In genomic region chr20:64051033-64051452, GRCh38 we compare ENCODE assay signal across 24 cellular contexts. TPM values are rescaled to one million over a fixed set of nuclear protein-coding genes. Genes with fewer than 3 reads are reported as not detected.
DNase-seq lines count a peak whose midpoint lies in the region; ATAC-seq, FAIRE-seq and TF ChIP-seq lines count a peak whose summit lies in the region.
"Had no signal": no experiment of that assay in that cellular context is flagged by ENCODE, and none has a peak within 500 bp of the region (broad histone marks: within the 10 kb centered on the region; RNA-seq: fewer than 3 reads in every experiment).

No MANE protein-coding gene starts in this region.

- intact Hi-C loops in IMR-90 (cut with micrococcal nuclease): no loop called here
- intact Hi-C loops in lower lobe of right lung (cut with DNase I): no loop called here
- intact Hi-C loops in stomach (cut with DNase I; ENCODE audit: low total_unique reads): no loop called here

- H3K27me3 ChIP-seq in IMR-90 (ENCODE audit: control insufficient read depth, insufficient read depth, low read length) (peaks cover 57% of the 10 kb centered on the region), duodenal mucosa (ENCODE audit: control insufficient read depth in 1 of 2, insufficient read depth in 2 of 2, low read length in 2 of 2) (peaks cover 67 to 71% of the 10 kb centered on the region in 2 donors), lower lobe of right lung (ENCODE audit: low read depth) (peaks cover 71% of the 10 kb centered on the region), stomach (peaks cover 27 to 100% (median 74%) of the 10 kb centered on the region in 3 donors)

- H3K4me1 Mint-ChIP-seq in activated CD8-positive, alpha-beta T cell treated with anti-CD3 and anti-CD28 coated beads, Interleukin-2, amount 10 ng/mL, durations not matched to agents 7 days and 5 days (ENCODE audit: low read depth): peaks cover 33% of the 10 kb centered on the region

- no peak for TF ChIP-seq CTCF in IMR-90 (conservative IDR thresholded peaks at IDR 0.05; ENCODE audit: low read depth, low read length)
- TF ChIP-seq CTCF in lower lobe of right lung (IDR thresholded peaks at IDR 0.05): no peak
- no peak for TF ChIP-seq CTCF in stomach (IDR thresholded peaks at IDR 0.05)
- TF ChIP-seq CTCF in D721Med (IDR thresholded peaks at IDR 0.05; ENCODE audit: insufficient read depth, missing control alignments): no peak

- TF ChIP-seq POLR2A in IMR-90 (IDR thresholded peaks at IDR 0.05; ENCODE audit: low read depth, low read length) (no peak), stomach (IDR thresholded peaks at IDR 0.05) (no peak)

- TF ChIP-seq RAD21 in IMR-90 (IDR thresholded peaks at IDR 0.05; ENCODE audit: low read length): no peak

- FAIRE-seq in D721Med (lab: Jason Lieb, UNC): no peak
- FAIRE-seq in urothelium cell line (lab: Jason Lieb, UNC): no peak
- FAIRE-seq: G401.6, RCC 7860 had no signal

- H3K23ac ChIP-seq in IMR-90 (ENCODE audit: low read depth, low read length): no peak overlapping the region

- H3K27ac ChIP-seq in IMR-90 (ENCODE audit: insufficient read depth, low read length): no peak overlapping the region
- peak overlapping the region; percentile 44 for H3K27ac ChIP-seq in duodenal mucosa (ENCODE audit: low read depth, low read length)
- peak overlapping the region; percentile 84 for H3K27ac ChIP-seq in lower lobe of right lung
- H3K27ac ChIP-seq in stomach: peak overlapping the region; percentile 25 to 79 (median 66)
- H3K27ac ChIP-seq: neutrophil, VCaP had no signal

- H3K27me3 Mint-ChIP-seq in activated CD8-positive, alpha-beta T cell treated with anti-CD3 and anti-CD28 coated beads, Interleukin-2, amount 10 ng/mL, durations not matched to agents 7 days and 5 days (ENCODE audit: low read depth): peaks cover 40% of the 10 kb centered on the region

- no peak overlapping the region for H3K56ac ChIP-seq in IMR-90 (ENCODE audit: extremely low read depth, insufficient read depth, low read length)

- H3K4me2 ChIP-seq in IMR-90 (ENCODE audit: low read depth, low read length): no peak overlapping the region

- H4K20me1 ChIP-seq in IMR-90 (ENCODE audit: insufficient read depth, low read length): no peaks in the 10 kb centered on the region

- no peaks in the 10 kb centered on the region for H3K36me3 ChIP-seq in IMR-90 (ENCODE audit: control insufficient read depth, insufficient read depth, low read length)
- H3K36me3 ChIP-seq in duodenal mucosa (ENCODE audit: control insufficient read depth in 1 of 2, insufficient read depth in 2 of 2, low read length in 2 of 2): no peaks in the 10 kb centered on the region
- H3K36me3 ChIP-seq in lower lobe of right lung: no peaks in the 10 kb centered on the region
- H3K36me3 ChIP-seq in stomach: no peaks in the 10 kb centered on the region
- H3K36me3 ChIP-seq: neutrophil had no signal

- H3K9me3 Mint-ChIP-seq in activated CD8-positive, alpha-beta T cell treated with anti-CD3 and anti-CD28 coated beads, Interleukin-2, amount 10 ng/mL, durations not matched to agents 7 days and 5 days (ENCODE audit: insufficient read depth): no peaks in the 10 kb centered on the region
- H3K9me3 Mint-ChIP-seq: activated CD4-positive, alpha-beta T cell treated with anti-CD3 and anti-CD28 coated beads, Interleukin-2, amount 10 ng/mL, durations not matched to agents 7 days and 5 days; CD4-positive, alpha-beta T cell; IgD-negative memory B cell had no signal

- no peak overlapping the region for H4K8ac ChIP-seq in IMR-90 (ENCODE audit: low read depth in 2 of 2, low read length in 2 of 2)

- no peak overlapping the region for H3K27ac Mint-ChIP-seq in activated CD8-positive, alpha-beta T cell treated with anti-CD3 and anti-CD28 coated beads, Interleukin-2, amount 10 ng/mL, durations not matched to agents 7 days and 5 days
- H3K27ac Mint-ChIP-seq: activated CD4-positive, alpha-beta T cell treated with anti-CD3 and anti-CD28 coated beads, Interleukin-2, amount 10 ng/mL, durations not matched to agents 7 days and 5 days; CD4-positive, alpha-beta T cell had no signal

- H3K9ac ChIP-seq in IMR-90 (ENCODE audit: low read depth, low read length) (no peak overlapping the region), duodenal mucosa (ENCODE audit: low read depth in 1 of 2, low read length in 2 of 2) (no peak overlapping the region)

- H3K14ac ChIP-seq in IMR-90 (replicated peaks; ENCODE audit: low read depth, low read length): no peak overlapping the region

- H2BK20ac ChIP-seq in IMR-90 (ENCODE audit: low read depth, low read length): no peak overlapping the region

- no peak for TF ChIP-seq EP300 in stomach (IDR thresholded peaks at IDR 0.05)

- no peak overlapping the region for H2AK5ac ChIP-seq in IMR-90 (ENCODE audit: low read depth, low read length)

- no peak overlapping the region for H2BK120ac ChIP-seq in IMR-90 (ENCODE audit: low read depth, low read length)

- no peak overlapping the region for H3K4me3 ChIP-seq in IMR-90 (ENCODE audit: insufficient read depth, low read depth, low read length)
- H3K4me3 ChIP-seq in duodenal mucosa (ENCODE audit: low read depth in 1 of 2, low read length in 2 of 2): no peak overlapping the region
- peak overlapping the region; percentile 48 for H3K4me3 ChIP-seq in lower lobe of right lung
- no peak overlapping the region for H3K4me3 ChIP-seq in stomach
- H3K4me3 ChIP-seq: body of pancreas had no signal

- no peak overlapping the region for H4K91ac ChIP-seq in IMR-90 (ENCODE audit: insufficient read depth, low read depth, low read length)

- H3K4me1 ChIP-seq in IMR-90 (ENCODE audit: control insufficient read depth, insufficient read depth, low read length) (no peaks in the 10 kb centered on the region; the same call in 1 of the 2 replicates), duodenal mucosa (ENCODE audit: control insufficient read depth in 1 of 2, insufficient read depth in 2 of 2, low read length in 2 of 2) (no peaks in the 10 kb centered on the region), lower lobe of right lung (peaks cover 31% of the 10 kb centered on the region), stomach (peaks cover 17 to 31% (median 19%) of the 10 kb centered on the region in 4 donors)

- H2AK9ac ChIP-seq in IMR-90 (replicated peaks; ENCODE audit: low read depth, low read length, poor library complexity): peak overlapping the region; percentile 42

- no peak for ATAC-seq in IMR-90 (ENCODE audit: low read depth)
- no peak for ATAC-seq in lower lobe of right lung
- ATAC-seq in activated CD8-positive, alpha-beta T cell treated with anti-CD3 and anti-CD28 coated beads, Interleukin-2, amount 10 ng/mL, durations not matched to agents 7 days and 5 days: no peak

- DNase-seq in IMR-90 (no peak), lower lobe of right lung (no peak), stomach (no peak), NCI-H2171 (lab: John Stamatoyannopoulos, UW) (no peak), D721Med (ENCODE audit: insufficient read length, low spot score) (no peak), urothelium cell line (ENCODE audit: low spot score) (no peak)
- no peak for DNase-seq in activated CD8-positive, alpha-beta T cell treated with anti-CD3 and anti-CD28 coated beads, Interleukin-2, amount 10 ng/mL, durations not matched to agents 7 days and 5 days
- DNase-seq: activated CD4-positive, alpha-beta T cell treated with anti-CD3 and anti-CD28 coated beads, Interleukin-2, amount 10 ng/mL, durations not matched to agents 7 days and 5 days; activated CD8-positive, alpha-beta memory T cell treated with anti-CD3 and anti-CD28 coated beads, Interleukin-2, amount 50 U/mL, for 48 hours; activated effector memory CD4-positive, alpha-beta T cell treated with anti-CD3 and anti-CD28 coated beads, Interleukin-2, amount 50 U/mL, for 16 hours; CD4-positive, alpha-beta T cell; DMS153; head of caudate nucleus; NCI-H1417; NCI-H2107; T-helper 2 cell had no signal

- H3K79me1 ChIP-seq in IMR-90 (ENCODE audit: low read depth in 1 of 2, low read length in 2 of 2): no peaks in the 10 kb centered on the region

- no peak overlapping the region for H2BK5ac ChIP-seq in IMR-90 (ENCODE audit: low read depth, low read length, poor library complexity, severe bottlenecking)

- no peaks in the 10 kb centered on the region for H3K36me3 Mint-ChIP-seq in activated CD8-positive, alpha-beta T cell treated with anti-CD3 and anti-CD28 coated beads, Interleukin-2, amount 10 ng/mL, durations not matched to agents 7 days and 5 days (ENCODE audit: low read depth)

- dilution Hi-C loops in IMR-90 (cut with HindIII; ENCODE audit: low sequenced_read_pairs, unreplicated experiment): no loop called here

- no peaks in the 10 kb centered on the region for H3K9me3 ChIP-seq in IMR-90 (ENCODE audit: control insufficient read depth, insufficient read depth, low read length)
- no peaks in the 10 kb centered on the region for H3K9me3 ChIP-seq in duodenal mucosa (ENCODE audit: control insufficient read depth in 1 of 2, low read length in 2 of 2)
- H3K9me3 ChIP-seq in lower lobe of right lung: no peaks in the 10 kb centered on the region
- H3K9me3 ChIP-seq in stomach: no peaks in the 10 kb centered on the region
- H3K9me3 ChIP-seq: body of pancreas, neutrophil had no signal

- POLR2A ChIA-PET in IMR-90 (lab: Charles Lee; ENCODE audit: unreplicated experiment): no interaction called here
- POLR2A ChIA-PET in activated CD8-positive, alpha-beta T cell treated with anti-CD3 and anti-CD28 coated beads, Interleukin-2, amount 10 ng/mL, durations not matched to agents 7 days and 5 days (lab: Charles Lee): interaction anchor here (0.6 kb wide), 1 partner anchor 836 kb away, joined by 3 read pairs; no protein-coding TSS in a partner anchor

- no peak overlapping the region for H3K18ac ChIP-seq in IMR-90 (ENCODE audit: low read depth, low read length)

- in situ Hi-C loops in IMR-90 (cut with MboI; ENCODE audit: low sequenced_read_pairs): no loop called here

- no peaks in the 10 kb centered on the region for H3K9me1 ChIP-seq in IMR-90 (ENCODE audit: insufficient read depth, low read length)

- no peak overlapping the region for H3K4ac ChIP-seq in IMR-90 (ENCODE audit: low read depth, low read length)

- H4K5ac ChIP-seq in IMR-90 (ENCODE audit: low read depth, low read length): no peak overlapping the region

- CTCF ChIA-PET in IMR-90 (lab: Yijun Ruan, JAX): no interaction called here
- CTCF ChIA-PET in activated CD8-positive, alpha-beta T cell treated with anti-CD3 and anti-CD28 coated beads, Interleukin-2, amount 10 ng/mL, durations not matched to agents 7 days and 5 days (lab: Charles Lee): interaction anchor here (7.5 kb wide), 1 partner anchor 12 kb away, joined by 51 read pairs; no protein-coding TSS in a partner anchor

- no TSS peak for BruUV-seq in IMR-90 (replicated peaks; lab: Mats Ljungman, UMichigan)

- WGBS in IMR-90 (ENCODE audit: extremely low coverage in 2 of 2, insufficient read length in 1 of 2), 2 experiments: 52% methylated on average over 2 of the region's 11 CpGs; no CpG with 5 or more reads in 1 of the 2 experiments
- WGBS in stomach, 5 donors: 70 to 84% (median 73%) methylated on average over 6 to 11 of the region's 11 CpGs

- no peak overlapping the region for H3K4me3 Mint-ChIP-seq in activated CD8-positive, alpha-beta T cell treated with anti-CD3 and anti-CD28 coated beads, Interleukin-2, amount 10 ng/mL, durations not matched to agents 7 days and 5 days
- H3K4me3 Mint-ChIP-seq: activated CD4-positive, alpha-beta T cell treated with anti-CD3 and anti-CD28 coated beads, Interleukin-2, amount 10 ng/mL, durations not matched to agents 7 days and 5 days had no signal

- no peak overlapping the region for H2AFZ ChIP-seq in IMR-90 (replicated peaks; ENCODE audit: low read length, poor library complexity)

- H2BK15ac ChIP-seq in IMR-90 (ENCODE audit: low read depth, low read length): no peak overlapping the region

RNA-seq across cellular contexts. Expression of gene SOX18, which starts 1.6 kb away (rescaled TPM):
- total RNA-seq in IMR-90 (2012; rRNA removed) (not detected in 2 replicates), lower lobe of right lung (48.3 TPM), stomach (10 to 100 TPM in 2 of 5 donors, 1 to 10 TPM in 2, under 1 TPM in 1; 0.58 to 26.6 (median 8.9) TPM)
- polyA plus RNA-seq in IMR-90 (2012; rRNA removed) (not detected in 2 replicates), stomach (10 to 100 TPM in 1 of 3 donors, 1 to 10 TPM in 2; 6.2 to 15.2 (median 8.4) TPM)
- polyA plus RNA-seq in IMR-90 (2012; cell fraction: cytosol; rRNA removed): 0.03 TPM in 1 of 2 replicates, not detected in the other
- polyA plus RNA-seq in IMR-90 (2012; cell fraction: nucleus; rRNA removed; ENCODE audit: low replicate concordance): 0.03 TPM in 1 of 2 replicates, not detected in the other
- under 1 TPM; 0.13 to 0.21 TPM for total RNA-seq in activated CD8-positive, alpha-beta T cell treated with anti-CD3 and anti-CD28 coated beads, Interleukin-2, amount 10 ng/mL, durations not matched to agents 7 days and 5 days
- total RNA-seq: CD4-positive, alpha-beta T cell; M059J had no signal
- polyA plus RNA-seq: IgD-negative memory B cell had no signal

RNA-seq across cellular contexts. Expression of gene TCEA2, which starts 12.0 kb away (rescaled TPM):
- total RNA-seq in IMR-90 (2012; rRNA removed): 8.9 and 9.3 TPM in 2 replicates
- 28.9 and 30.0 TPM in 2 replicates for polyA plus RNA-seq in IMR-90 (2012; rRNA removed)
- polyA plus RNA-seq in IMR-90 (2012; cell fraction: cytosol; rRNA removed): 53.8 and 63.8 TPM in 2 replicates
- 76.1 and 133 TPM in 2 replicates for polyA plus RNA-seq in IMR-90 (2012; cell fraction: nucleus; rRNA removed; ENCODE audit: low replicate concordance)
- total RNA-seq in lower lobe of right lung: 38.8 TPM
- 10 to 100 TPM in 4 of 5 donors, 1 to 10 TPM in 1; 3.1 to 30.7 (median 22.8) TPM for total RNA-seq in stomach
- polyA plus RNA-seq in stomach: 10 to 100 TPM; 21.0 to 35.5 (median 30.4) TPM
- total RNA-seq in activated CD8-positive, alpha-beta T cell treated with anti-CD3 and anti-CD28 coated beads, Interleukin-2, amount 10 ng/mL, durations not matched to agents 7 days and 5 days: 10 to 100 TPM; 49.6 to 55.3 TPM

RNA-seq across cellular contexts. Expression of gene C20orf204, which starts 15.1 kb away (rescaled TPM):
- 0.18 and 0.28 TPM in 2 replicates for total RNA-seq in IMR-90 (2012; rRNA removed)
- 0.09 and 0.11 TPM in 2 replicates for polyA plus RNA-seq in IMR-90 (2012; rRNA removed)
- 0.04 and 0.11 TPM in 2 replicates for polyA plus RNA-seq in IMR-90 (2012; cell fraction: cytosol; rRNA removed)
- 1.0 and 2.4 TPM in 2 replicates for polyA plus RNA-seq in IMR-90 (2012; cell fraction: nucleus; rRNA removed; ENCODE audit: low replicate concordance)
- total RNA-seq in lower lobe of right lung: 1.2 TPM
- total RNA-seq in stomach: 1 to 10 TPM in 1 of 5 donors, not detected in 4; 1.7 TPM
- 1 to 10 TPM in 2 of 3 donors, under 1 TPM in 1; 0.62 to 3.4 (median 1.4) TPM for polyA plus RNA-seq in stomach
- 1 to 10 TPM; 6.4 to 7.6 TPM for total RNA-seq in activated CD8-positive, alpha-beta T cell treated with anti-CD3 and anti-CD28 coated beads, Interleukin-2, amount 10 ng/mL, durations not matched to agents 7 days and 5 days
- polyA plus RNA-seq: IgD-negative memory B cell had no signal

RNA-seq across cellular contexts. Expression of gene RGS19, which starts 28.3 kb away (rescaled TPM):
- total RNA-seq in IMR-90 (2012; rRNA removed) (7.7 and 8.1 TPM in 2 replicates), lower lobe of right lung (57.5 TPM), stomach (10 to 100 TPM in 1 of 5 donors, 1 to 10 TPM in 1, not detected in 3; 3.1 to 10.1 TPM)
- polyA plus RNA-seq in IMR-90 (2012; rRNA removed) (17.5 and 21.5 TPM in 2 replicates), stomach (10 to 100 TPM in 2 of 3 donors, 1 to 10 TPM in 1; 8.1 to 17.2 (median 13.1) TPM)
- 9.7 and 22.3 TPM in 2 replicates for polyA plus RNA-seq in IMR-90 (2012; cell fraction: cytosol; rRNA removed)
- 8.4 and 19.7 TPM in 2 replicates for polyA plus RNA-seq in IMR-90 (2012; cell fraction: nucleus; rRNA removed; ENCODE audit: low replicate concordance)
- total RNA-seq in activated CD8-positive, alpha-beta T cell treated with anti-CD3 and anti-CD28 coated beads, Interleukin-2, amount 10 ng/mL, durations not matched to agents 7 days and 5 days: 100 to 1,000 TPM; 130 to 135 TPM

RNA-seq across cellular contexts. Expression of gene OPRL1, which starts 28.8 kb away (rescaled TPM):
- total RNA-seq in IMR-90 (2012; rRNA removed): 0.28 and 0.36 TPM in 2 replicates
- polyA plus RNA-seq in IMR-90 (2012; rRNA removed): 1.1 and 1.2 TPM in 2 replicates
- 0.80 and 1.9 TPM in 2 replicates for polyA plus RNA-seq in IMR-90 (2012; cell fraction: cytosol; rRNA removed)
- polyA plus RNA-seq in IMR-90 (2012; cell fraction: nucleus; rRNA removed; ENCODE audit: low replicate concordance): 1.2 and 2.6 TPM in 2 replicates
- total RNA-seq in lower lobe of right lung: 2.6 TPM
- 1 to 10 TPM in 1 of 5 donors, under 1 TPM in 1, not detected in 3; 0.55 to 4.7 TPM for total RNA-seq in stomach
- polyA plus RNA-seq in stomach: under 1 TPM in 2 of 3 donors, not detected in 1; 0.18 to 0.25 TPM
- 1 to 10 TPM; 1.5 to 2.0 TPM for total RNA-seq in activated CD8-positive, alpha-beta T cell treated with anti-CD3 and anti-CD28 coated beads, Interleukin-2, amount 10 ng/mL, durations not matched to agents 7 days and 5 days
